9 cellular contexts compared by ENCODE assay signal in the genomic region with DNA sequence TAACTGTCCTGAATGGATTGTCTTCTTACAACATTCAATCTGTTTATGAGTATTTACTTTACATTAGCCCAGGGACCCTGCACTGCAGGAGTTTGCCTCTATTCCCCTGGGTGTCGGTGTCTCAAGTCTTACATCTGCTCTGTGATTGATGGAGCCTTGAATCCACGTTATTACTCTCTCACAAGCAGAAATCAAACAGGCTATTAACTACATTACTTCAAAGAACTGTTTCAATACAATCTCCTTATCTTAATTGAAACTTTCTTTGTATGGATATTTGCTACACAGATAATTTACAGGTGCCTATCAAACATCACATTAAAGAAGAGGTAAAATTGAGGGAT. TPM values are rescaled to one million over a fixed set of nuclear protein-coding genes. Genes with fewer than 3 reads are reported as not detected.
DNase-seq lines count a peak whose midpoint lies in the region; ATAC-seq and TF ChIP-seq lines count a peak whose summit lies in the region.
"Had no signal": no experiment of that assay in that cellular context is flagged by ENCODE, and none has a peak within 500 bp of the region (broad histone marks: within the 10 kb centered on the region; RNA-seq: fewer than 3 reads in every experiment).

No MANE protein-coding gene starts in this region.

- H3K36me3 Mint-ChIP-seq in activated T-helper 1 cell treated with anti-CD3 and anti-CD28 coated beads, Interleukin-12 subunit alpha, Interleukin-12 subunit beta, Interleukin-2, Interleukin-4 antibody, amounts not matched to agents 30 ng/mL and 10 ng/mL and 1 ng/mL, durations not matched to agents 14 hours and 24 hours and 36 hours (ENCODE audit: low read depth): peaks cover 5% of the 10 kb centered on the region
- H3K36me3 Mint-ChIP-seq in progenitor cell of endocrine pancreas (ENCODE audit: insufficient read depth): no peaks in the 10 kb centered on the region
- no peaks in the 10 kb centered on the region for H3K36me3 Mint-ChIP-seq in WTC11

- TF ChIP-seq CTCF in progenitor cell of endocrine pancreas (IDR thresholded peaks at IDR 0.05; ENCODE audit: unreplicated experiment) (no peak), WTC11 (IDR thresholded peaks at IDR 0.05) (no peak)

- H3K4me3 Mint-ChIP-seq in activated T-helper 1 cell treated with anti-CD3 and anti-CD28 coated beads, Interleukin-12 subunit alpha, Interleukin-12 subunit beta, Interleukin-2, Interleukin-4 antibody, amounts not matched to agents 30 ng/mL and 10 ng/mL and 1 ng/mL, durations not matched to agents 14 hours and 24 hours and 36 hours: peak overlapping the region; percentile 87
- H3K4me3 Mint-ChIP-seq in progenitor cell of endocrine pancreas (ENCODE audit: low read depth) (peak overlapping the region; percentile 81), WTC11 (no peak overlapping the region; the same call in 1 of the 2 replicates)

- no peaks in the 10 kb centered on the region for H3K9me3 Mint-ChIP-seq in activated T-helper 1 cell treated with anti-CD3 and anti-CD28 coated beads, Interleukin-12 subunit alpha, Interleukin-12 subunit beta, Interleukin-2, Interleukin-4 antibody, amounts not matched to agents 30 ng/mL and 10 ng/mL and 1 ng/mL, durations not matched to agents 14 hours and 24 hours and 36 hours
- H3K9me3 Mint-ChIP-seq in progenitor cell of endocrine pancreas (ENCODE audit: low read depth): no peaks in the 10 kb centered on the region
- no peaks in the 10 kb centered on the region for H3K9me3 Mint-ChIP-seq in WTC11

- 52 to 61% methylated on average over 2 of the region's 2 CpGs for WGBS in aorta, 2 donors

- no peak for ATAC-seq in WTC11
- no peak for ATAC-seq in aorta (ENCODE audit: low FRiP score)

- peaks cover 38% of the 10 kb centered on the region for H3K4me1 Mint-ChIP-seq in activated T-helper 1 cell treated with anti-CD3 and anti-CD28 coated beads, Interleukin-12 subunit alpha, Interleukin-12 subunit beta, Interleukin-2, Interleukin-4 antibody, amounts not matched to agents 30 ng/mL and 10 ng/mL and 1 ng/mL, durations not matched to agents 14 hours and 24 hours and 36 hours (ENCODE audit: low read depth)
- H3K4me1 Mint-ChIP-seq in progenitor cell of endocrine pancreas (ENCODE audit: low read depth) (peaks cover 30% of the 10 kb centered on the region), WTC11 (peaks cover 36% of the 10 kb centered on the region)

- no peaks in the 10 kb centered on the region for H3K36me3 ChIP-seq in aorta (ENCODE audit: control insufficient read depth in 1 of 2, insufficient read depth in 2 of 2, low read length in 1 of 2)
- H3K36me3 ChIP-seq: neutrophil had no signal

- peak; percentile 13 for DNase-seq in NCI-H2107 treated with DMSO at 0.1 percent for 48 hours (lab: John Stamatoyannopoulos, UW; ENCODE audit: unreplicated experiment)
- DNase-seq in NCI-H2107 (lab: John Stamatoyannopoulos, UW): no peak
- peak; percentile 53 for DNase-seq in NCI-H146 treated with DMSO at 0.1 percent for 48 hours (lab: John Stamatoyannopoulos, UW; ENCODE audit: unreplicated experiment)
- no peak for DNase-seq in activated T-helper 1 cell treated with anti-CD3 and anti-CD28 coated beads, Interleukin-12 subunit alpha, Interleukin-12 subunit beta, Interleukin-2, Interleukin-4 antibody, amounts not matched to agents 30 ng/mL and 10 ng/mL and 1 ng/mL, durations not matched to agents 14 hours and 24 hours and 36 hours (ENCODE audit: low spot score)
- no peak for DNase-seq in progenitor cell of endocrine pancreas (ENCODE audit: low spot score, unreplicated experiment)
- DNase-seq in WTC11 (ENCODE audit: low spot score): no peak
- no peak for DNase-seq in aorta
- no peak for DNase-seq in globus pallidus (ENCODE audit: low spot score)

- no peaks in the 10 kb centered on the region for H3K9me3 ChIP-seq in aorta (ENCODE audit: control insufficient read depth, low read length)
- H3K9me3 ChIP-seq: neutrophil had no signal

- no peaks in the 10 kb centered on the region for H3K27me3 Mint-ChIP-seq in activated T-helper 1 cell treated with anti-CD3 and anti-CD28 coated beads, Interleukin-12 subunit alpha, Interleukin-12 subunit beta, Interleukin-2, Interleukin-4 antibody, amounts not matched to agents 30 ng/mL and 10 ng/mL and 1 ng/mL, durations not matched to agents 14 hours and 24 hours and 36 hours (ENCODE audit: insufficient read depth)
- H3K27me3 Mint-ChIP-seq in progenitor cell of endocrine pancreas (peaks cover 7% of the 10 kb centered on the region), WTC11 (ENCODE audit: low read depth) (peaks cover 49% of the 10 kb centered on the region)

- intact Hi-C loops in activated T-helper 1 cell treated with anti-CD3 and anti-CD28 coated beads, Interleukin-12 subunit alpha, Interleukin-12 subunit beta, Interleukin-2, Interleukin-4 antibody, amounts not matched to agents 30 ng/mL and 10 ng/mL and 1 ng/mL, durations not matched to agents 14 hours and 24 hours and 36 hours (cut with micrococcal nuclease): loop anchor here (5.0 kb wide), 1 partner anchor 534 kb away; no protein-coding TSS in a partner anchor
- intact Hi-C loops in aorta (cut with DNase I): loop anchor here in 1 of 2 donors (5.0 kb wide), 2 partner anchors 61 to 344 kb away; no protein-coding TSS in a partner anchor

- CTCF ChIA-PET in WTC11 (lab: Charles Lee): interaction anchor here (1.0 kb wide), 1 partner anchor 8 kb away, joined by 7 read pairs; no protein-coding TSS in a partner anchor

- H3K4me3 ChIP-seq in aorta (ENCODE audit: low read length in 2 of 2): no peak overlapping the region

- peak overlapping the region; percentile 98 for H3K27ac Mint-ChIP-seq in activated T-helper 1 cell treated with anti-CD3 and anti-CD28 coated beads, Interleukin-12 subunit alpha, Interleukin-12 subunit beta, Interleukin-2, Interleukin-4 antibody, amounts not matched to agents 30 ng/mL and 10 ng/mL and 1 ng/mL, durations not matched to agents 14 hours and 24 hours and 36 hours
- H3K27ac Mint-ChIP-seq in progenitor cell of endocrine pancreas (no peak overlapping the region), WTC11 (no peak overlapping the region)

- no peak overlapping the region for H3K27ac ChIP-seq in aorta (ENCODE audit: low read depth in 1 of 2, low read length in 2 of 2)
- H3K27ac ChIP-seq: neutrophil had no signal

- no peaks in the 10 kb centered on the region for H3K27me3 ChIP-seq in aorta (ENCODE audit: control insufficient read depth in 1 of 2, insufficient read depth in 2 of 2, low read length in 1 of 2)

- POLR2A ChIA-PET in WTC11 (lab: Charles Lee): no interaction called here

- peaks cover 0 to 1% of the 10 kb centered on the region in 2 donors for H3K4me1 ChIP-seq in aorta (ENCODE audit: control insufficient read depth in 1 of 2, insufficient read depth in 2 of 2, low read length in 2 of 2)

TF ChIP-seq in WTC11, 78 proteins besides CTCF, POLR2A, EP300 and RAD21 (continues in another document):
- TF ChIP-seq, protein P1, sequence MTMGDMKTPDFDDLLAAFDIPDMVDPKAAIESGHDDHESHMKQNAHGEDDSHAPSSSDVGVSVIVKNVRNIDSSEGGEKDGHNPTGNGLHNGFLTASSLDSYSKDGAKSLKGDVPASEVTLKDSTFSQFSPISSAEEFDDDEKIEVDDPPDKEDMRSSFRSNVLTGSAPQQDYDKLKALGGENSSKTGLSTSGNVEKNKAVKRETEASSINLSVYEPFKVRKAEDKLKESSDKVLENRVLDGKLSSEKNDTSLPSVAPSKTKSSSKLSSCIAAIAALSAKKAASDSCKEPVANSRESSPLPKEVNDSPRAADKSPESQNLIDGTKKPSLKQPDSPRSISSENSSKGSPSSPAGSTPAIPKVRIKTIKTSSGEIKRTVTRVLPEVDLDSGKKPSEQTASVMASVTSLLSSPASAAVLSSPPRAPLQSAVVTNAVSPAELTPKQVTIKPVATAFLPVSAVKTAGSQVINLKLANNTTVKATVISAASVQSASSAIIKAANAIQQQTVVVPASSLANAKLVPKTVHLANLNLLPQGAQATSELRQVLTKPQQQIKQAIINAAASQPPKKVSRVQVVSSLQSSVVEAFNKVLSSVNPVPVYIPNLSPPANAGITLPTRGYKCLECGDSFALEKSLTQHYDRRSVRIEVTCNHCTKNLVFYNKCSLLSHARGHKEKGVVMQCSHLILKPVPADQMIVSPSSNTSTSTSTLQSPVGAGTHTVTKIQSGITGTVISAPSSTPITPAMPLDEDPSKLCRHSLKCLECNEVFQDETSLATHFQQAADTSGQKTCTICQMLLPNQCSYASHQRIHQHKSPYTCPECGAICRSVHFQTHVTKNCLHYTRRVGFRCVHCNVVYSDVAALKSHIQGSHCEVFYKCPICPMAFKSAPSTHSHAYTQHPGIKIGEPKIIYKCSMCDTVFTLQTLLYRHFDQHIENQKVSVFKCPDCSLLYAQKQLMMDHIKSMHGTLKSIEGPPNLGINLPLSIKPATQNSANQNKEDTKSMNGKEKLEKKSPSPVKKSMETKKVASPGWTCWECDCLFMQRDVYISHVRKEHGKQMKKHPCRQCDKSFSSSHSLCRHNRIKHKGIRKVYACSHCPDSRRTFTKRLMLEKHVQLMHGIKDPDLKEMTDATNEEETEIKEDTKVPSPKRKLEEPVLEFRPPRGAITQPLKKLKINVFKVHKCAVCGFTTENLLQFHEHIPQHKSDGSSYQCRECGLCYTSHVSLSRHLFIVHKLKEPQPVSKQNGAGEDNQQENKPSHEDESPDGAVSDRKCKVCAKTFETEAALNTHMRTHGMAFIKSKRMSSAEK (CRISPR knock-in tag; IDR thresholded peaks at IDR 0.05; ENCODE audit: borderline replicate concordance): no peak
- TF ChIP-seq GTF2I (CRISPR knock-in tag; conservative IDR thresholded peaks at IDR 0.05) (no peak), JAZF1 (CRISPR knock-in tag; IDR thresholded peaks at IDR 0.05) (no peak), ZNF423 (CRISPR knock-in tag; IDR thresholded peaks at IDR 0.05) (no peak), ZNF396 (CRISPR knock-in tag; IDR thresholded peaks at IDR 0.05; ENCODE audit: borderline replicate concordance) (no peak)

RNA-seq across cellular contexts. Expression of a gene that starts 3.1 kb away (rescaled TPM):
- 62.4 and 65.1 TPM in 2 replicates for total RNA-seq in activated T-helper 1 cell treated with anti-CD3 and anti-CD28 coated beads, Interleukin-12 subunit alpha, Interleukin-12 subunit beta, Interleukin-2, Interleukin-4 antibody, amounts not matched to agents 30 ng/mL and 10 ng/mL and 1 ng/mL, durations not matched to agents 14 hours and 24 hours and 36 hours
- total RNA-seq in progenitor cell of endocrine pancreas (19.7 and 22.5 TPM in 2 replicates), WTC11 (2021) (0.85 to 2.3 TPM (median 1.2 TPM) in 3 replicates), aorta (100 to 1,000 TPM in 1 of 2 donors, 10 to 100 TPM in 1; 66.2 to 143 TPM)
- polyA plus RNA-seq in aorta: 10 to 100 TPM in 1 of 2 donors, 1 to 10 TPM in 1; 7.8 to 33.2 TPM

Comparison
In these comparisons a context has a peak if more than half of its experiments do, and no peak if none do; other contexts are left out.
1. DNase-seq: peak in NCI-H2107 treated with DMSO at 0.1 percent for 48 hours (single experiment) and NCI-H146 treated with DMSO at 0.1 percent for 48 hours (single experiment); none in NCI-H2107 (single experiment), activated T-helper 1 cell treated with anti-CD3 and anti-CD28 coated beads, Interleukin-12 subunit alpha, Interleukin-12 subunit beta, Interleukin-2, Interleukin-4 antibody, amounts not matched to agents 30 ng/mL and 10 ng/mL and 1 ng/mL, durations not matched to agents 14 hours and 24 hours and 36 hours (single experiment), progenitor cell of endocrine pancreas (single experiment), WTC11 (single experiment), aorta (0 of 2) and globus pallidus (single experiment).